Comparison of ENCODE assay signal across 10 cellular contexts in the genomic region with DNA sequence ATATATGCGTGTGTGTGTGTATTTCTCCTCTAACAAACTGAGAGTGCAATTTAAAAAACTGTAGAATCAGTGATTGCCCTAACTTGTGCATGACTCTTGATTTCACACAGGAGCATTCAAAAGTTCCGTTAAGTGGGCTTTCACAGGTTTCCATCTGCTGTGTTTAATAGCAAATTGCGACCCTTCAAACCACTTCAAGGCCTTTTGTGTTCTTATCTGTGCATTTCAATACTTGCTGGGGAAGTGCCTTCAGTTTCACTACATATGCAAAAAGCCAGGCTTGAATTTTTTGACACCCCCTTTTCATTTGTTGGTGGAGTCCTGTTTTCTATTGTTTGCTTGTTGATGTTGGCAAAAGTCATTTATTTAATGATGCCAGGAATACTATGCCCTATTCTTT. TPM values are rescaled to one million over a fixed set of nuclear protein-coding genes. Genes with fewer than 3 reads are reported as not detected.
DNase-seq lines count a peak whose midpoint lies in the region; ATAC-seq lines count a peak whose summit lies in the region.
"Had no signal": no experiment of that assay in that cellular context is flagged by ENCODE, and none has a peak within 500 bp of the region (broad histone marks: within the 10 kb centered on the region; RNA-seq: fewer than 3 reads in every experiment).

No MANE protein-coding gene starts in this region.

- WGBS in right cardiac atrium, result 92% methylated on average over 3 of the region's 3 CpGs

- H3K27ac Mint-ChIP-seq in T-helper 1 cell treated with Interleukin-12 subunit alpha and Interleukin-12 subunit beta and Interleukin-4 antibody, amounts not matched to agents 30 μg/mL and 1 μg/mL, for 36 hours, result peak overlapping the region; percentile 34
- H3K27ac Mint-ChIP-seq in central memory CD8-positive, alpha-beta T cell (ENCODE audit: low read depth), result peak overlapping the region; percentile 82

- no peaks in the 10 kb centered on the region for H3K9me3 Mint-ChIP-seq in T-helper 1 cell treated with Interleukin-12 subunit alpha and Interleukin-12 subunit beta and Interleukin-4 antibody, amounts not matched to agents 30 μg/mL and 1 μg/mL, for 36 hours
- H3K9me3 Mint-ChIP-seq in central memory CD8-positive, alpha-beta T cell, result no peaks in the 10 kb centered on the region

- no peak for ATAC-seq in central memory CD8-positive, alpha-beta T cell (replicated peaks; ENCODE audit: extremely low read depth, poor library complexity, severe bottlenecking)
- ATAC-seq in HG02623 (IDR thresholded peaks at IDR 0.05; ENCODE audit: unreplicated experiment) (no peak), right cardiac atrium (no peak)

- H3K4me1 ChIP-seq in right cardiac atrium (ENCODE audit: control insufficient read depth, insufficient read depth, low read length), result no peaks in the 10 kb centered on the region

- no peak overlapping the region for H3K4me3 ChIP-seq in right cardiac atrium (ENCODE audit: low read length)
- H3K4me3 ChIP-seq: mucosa of descending colon had no signal

- H3K36me3 Mint-ChIP-seq in T-helper 1 cell treated with Interleukin-12 subunit alpha and Interleukin-12 subunit beta and Interleukin-4 antibody, amounts not matched to agents 30 μg/mL and 1 μg/mL, for 36 hours (ENCODE audit: low read depth), result no peaks in the 10 kb centered on the region
- peaks cover 11% of the 10 kb centered on the region for H3K36me3 Mint-ChIP-seq in central memory CD8-positive, alpha-beta T cell (ENCODE audit: insufficient read depth)

- DNase-seq in T-helper 1 cell, result no peak
- peak; percentile 34 for DNase-seq in NCI-H146 (lab: John Stamatoyannopoulos, UW)
- DNase-seq in central memory CD8-positive, alpha-beta T cell (ENCODE audit: low spot score in 2 of 2), result no peak
- DNase-seq in retina, result peak; percentile 63
- DNase-seq in stimulated activated CD4-positive, alpha-beta T cell treated with anti-CD3 and anti-CD28 coated beads, Interleukin-15, amount 100 ng/mL, for 24 hours, result no peak
- DNase-seq in right cardiac atrium, result no peak
- DNase-seq: H7 had no signal

- peak overlapping the region; percentile 42 for H3K4me3 Mint-ChIP-seq in T-helper 1 cell treated with Interleukin-12 subunit alpha and Interleukin-12 subunit beta and Interleukin-4 antibody, amounts not matched to agents 30 μg/mL and 1 μg/mL, for 36 hours
- peak overlapping the region; percentile 72 for H3K4me3 Mint-ChIP-seq in central memory CD8-positive, alpha-beta T cell

- intact Hi-C loops in right cardiac atrium (cut with DNase I), result loop anchor here (5.0 to 10.0 kb wide), 6 partner anchors 256 to 858 kb away; no protein-coding TSS in a partner anchor

- no peaks in the 10 kb centered on the region for H3K9me3 ChIP-seq in right cardiac atrium (ENCODE audit: control insufficient read depth, low read length)
- H3K9me3 ChIP-seq: mucosa of descending colon had no signal

- H3K27me3 Mint-ChIP-seq in T-helper 1 cell treated with Interleukin-12 subunit alpha and Interleukin-12 subunit beta and Interleukin-4 antibody, amounts not matched to agents 30 μg/mL and 1 μg/mL, for 36 hours (ENCODE audit: low read depth), result peaks cover 32% of the 10 kb centered on the region
- H3K27me3 Mint-ChIP-seq in central memory CD8-positive, alpha-beta T cell, result no peaks in the 10 kb centered on the region

- no peaks in the 10 kb centered on the region for H3K27me3 ChIP-seq in right cardiac atrium (ENCODE audit: control insufficient read depth, insufficient read depth)

- H3K4me1 Mint-ChIP-seq in T-helper 1 cell treated with Interleukin-12 subunit alpha and Interleukin-12 subunit beta and Interleukin-4 antibody, amounts not matched to agents 30 μg/mL and 1 μg/mL, for 36 hours (ENCODE audit: low read depth), result peaks cover 37% of the 10 kb centered on the region
- H3K4me1 Mint-ChIP-seq in central memory CD8-positive, alpha-beta T cell, result peaks cover 38% of the 10 kb centered on the region

- H3K27ac ChIP-seq in right cardiac atrium (ENCODE audit: low read length), result no peak overlapping the region

RNA-seq across cellular contexts. Expression of a gene that starts 52.7 kb away (rescaled TPM):
- 10 to 100 TPM; 16.5 to 21.8 (median 19.3) TPM for total RNA-seq in right cardiac atrium
- polyA plus RNA-seq in right cardiac atrium, result 18.5 TPM

Comparison
In these comparisons a context has a peak if more than half of its experiments do, and no peak if none do; other contexts are left out.
1. DNase-seq: peak in NCI-H146 (single experiment) and retina (single experiment); none in T-helper 1 cell (0 of 5), central memory CD8-positive, alpha-beta T cell (0 of 2), stimulated activated CD4-positive, alpha-beta T cell treated with anti-CD3 and anti-CD28 coated beads, Interleukin-15, amount 100 ng/mL, for 24 hours (single experiment) and right cardiac atrium (0 of 3).